In the genomic region with DNA sequence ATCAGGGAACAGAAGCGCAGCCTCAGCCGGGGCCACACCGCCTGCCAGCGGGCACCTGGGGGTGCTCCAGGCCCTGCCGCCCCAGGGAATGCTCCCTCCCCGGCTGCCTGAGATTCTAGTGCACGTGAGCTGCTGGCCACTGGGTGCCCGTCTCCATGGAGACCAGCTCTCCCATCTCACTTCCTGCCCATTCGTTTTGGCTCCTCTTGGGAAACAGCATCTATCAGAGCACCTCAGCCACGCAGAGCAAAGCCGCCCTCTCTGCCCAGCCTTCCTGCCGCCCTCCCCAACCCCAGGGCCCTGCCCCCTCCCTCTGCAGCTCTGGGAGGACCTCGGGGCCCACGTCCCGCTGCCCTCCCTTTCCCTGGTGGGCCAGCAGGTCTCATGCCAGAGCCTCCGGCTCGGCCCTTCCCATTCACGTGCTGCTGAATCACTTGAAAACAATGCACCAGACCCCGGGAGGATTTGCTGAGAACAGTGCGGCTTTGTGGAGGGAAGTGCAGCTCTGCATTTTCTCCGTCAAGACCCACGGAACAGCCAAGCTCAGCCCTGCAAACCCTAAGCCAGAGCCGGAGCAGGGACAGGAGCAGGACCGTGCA, we compare ENCODE assay signal across 1 cellular context.
TF ChIP-seq lines count a peak whose summit lies in the region.

No MANE protein-coding gene starts in this region.

TF ChIP-seq in HepG2, 621 proteins besides CTCF, POLR2A, EP300 and RAD21 (continued from another document):
- TF ChIP-seq, protein P1, sequence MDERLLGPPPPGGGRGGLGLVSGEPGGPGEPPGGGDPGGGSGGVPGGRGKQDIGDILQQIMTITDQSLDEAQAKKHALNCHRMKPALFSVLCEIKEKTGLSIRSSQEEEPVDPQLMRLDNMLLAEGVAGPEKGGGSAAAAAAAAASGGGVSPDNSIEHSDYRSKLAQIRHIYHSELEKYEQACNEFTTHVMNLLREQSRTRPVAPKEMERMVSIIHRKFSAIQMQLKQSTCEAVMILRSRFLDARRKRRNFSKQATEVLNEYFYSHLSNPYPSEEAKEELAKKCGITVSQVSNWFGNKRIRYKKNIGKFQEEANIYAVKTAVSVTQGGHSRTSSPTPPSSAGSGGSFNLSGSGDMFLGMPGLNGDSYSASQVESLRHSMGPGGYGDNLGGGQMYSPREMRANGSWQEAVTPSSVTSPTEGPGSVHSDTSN (CRISPR knock-in tag; IDR thresholded peaks at IDR 0.05): no peak
- TF ChIP-seq ZNF547 (CRISPR knock-in tag; IDR thresholded peaks at IDR 0.05): no peak
- TF ChIP-seq MYNN (CRISPR knock-in tag; IDR thresholded peaks at IDR 0.05; ENCODE audit: low read depth): peak; percentile 84; the same call in 1 of the 2 replicates
- peak; percentile 1 for TF ChIP-seq MED8 (CRISPR knock-in tag; IDR thresholded peaks at IDR 0.05; ENCODE audit: insufficient replicate concordance)
- TF ChIP-seq ZNF253 (CRISPR knock-in tag; IDR thresholded peaks at IDR 0.05; ENCODE audit: borderline replicate concordance): no peak
- peak; percentile 10; the same call in 1 of the 2 replicates for TF ChIP-seq SAP130 (CRISPR knock-in tag; IDR thresholded peaks at IDR 0.05; ENCODE audit: low read depth)
- peak; percentile 25 for TF ChIP-seq HNRNPLL (IDR thresholded peaks at IDR 0.05; ENCODE audit: low read depth, low read length, poor library complexity, severe bottlenecking)
- no peak for TF ChIP-seq YY1 (IDR thresholded peaks at IDR 0.05; ENCODE audit: insufficient read depth, insufficient replicate concordance, low read depth, low read length)
- no peak for TF ChIP-seq ZNF232 (CRISPR knock-in tag; IDR thresholded peaks at IDR 0.05; ENCODE audit: borderline replicate concordance)
- TF ChIP-seq, protein P2, sequence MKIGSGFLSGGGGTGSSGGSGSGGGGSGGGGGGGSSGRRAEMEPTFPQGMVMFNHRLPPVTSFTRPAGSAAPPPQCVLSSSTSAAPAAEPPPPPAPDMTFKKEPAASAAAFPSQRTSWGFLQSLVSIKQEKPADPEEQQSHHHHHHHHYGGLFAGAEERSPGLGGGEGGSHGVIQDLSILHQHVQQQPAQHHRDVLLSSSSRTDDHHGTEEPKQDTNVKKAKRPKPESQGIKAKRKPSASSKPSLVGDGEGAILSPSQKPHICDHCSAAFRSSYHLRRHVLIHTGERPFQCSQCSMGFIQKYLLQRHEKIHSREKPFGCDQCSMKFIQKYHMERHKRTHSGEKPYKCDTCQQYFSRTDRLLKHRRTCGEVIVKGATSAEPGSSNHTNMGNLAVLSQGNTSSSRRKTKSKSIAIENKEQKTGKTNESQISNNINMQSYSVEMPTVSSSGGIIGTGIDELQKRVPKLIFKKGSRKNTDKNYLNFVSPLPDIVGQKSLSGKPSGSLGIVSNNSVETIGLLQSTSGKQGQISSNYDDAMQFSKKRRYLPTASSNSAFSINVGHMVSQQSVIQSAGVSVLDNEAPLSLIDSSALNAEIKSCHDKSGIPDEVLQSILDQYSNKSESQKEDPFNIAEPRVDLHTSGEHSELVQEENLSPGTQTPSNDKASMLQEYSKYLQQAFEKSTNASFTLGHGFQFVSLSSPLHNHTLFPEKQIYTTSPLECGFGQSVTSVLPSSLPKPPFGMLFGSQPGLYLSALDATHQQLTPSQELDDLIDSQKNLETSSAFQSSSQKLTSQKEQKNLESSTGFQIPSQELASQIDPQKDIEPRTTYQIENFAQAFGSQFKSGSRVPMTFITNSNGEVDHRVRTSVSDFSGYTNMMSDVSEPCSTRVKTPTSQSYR (CRISPR knock-in tag; IDR thresholded peaks at IDR 0.05; ENCODE audit: borderline replicate concordance): 0 out of 2 replicates have a peak, but pooled peaks have one; percentile 15
- TF ChIP-seq NR0B2 (CRISPR knock-in tag; IDR thresholded peaks at IDR 0.05): 0 out of 2 replicates have a peak, but pooled peaks have one; percentile 13
- TF ChIP-seq PRDM4 (CRISPR knock-in tag; IDR thresholded peaks at IDR 0.05; ENCODE audit: borderline replicate concordance): no peak
- no peak for TF ChIP-seq SIN3B (IDR thresholded peaks at IDR 0.05; ENCODE audit: low read length)
- TF ChIP-seq TEAD2 (CRISPR knock-in tag; IDR thresholded peaks at IDR 0.05): no peak
- TF ChIP-seq ZNF629 (CRISPR knock-in tag; conservative IDR thresholded peaks at IDR 0.05): no peak
- TF ChIP-seq TAF1 (CRISPR knock-in tag; IDR thresholded peaks at IDR 0.05): peak; percentile 29; the same call in 1 of the 2 replicates
- no peak for TF ChIP-seq KDM1A (CRISPR knock-in tag; IDR thresholded peaks at IDR 0.05)
- TF ChIP-seq SIX4 (CRISPR knock-in tag; IDR thresholded peaks at IDR 0.05): no peak
- TF ChIP-seq ZNF776 (CRISPR knock-in tag; IDR thresholded peaks at IDR 0.05): peak; percentile 30; the same call in 1 of the 2 replicates
- peak; percentile 96 for TF ChIP-seq FOSL2 (CRISPR knock-in tag; IDR thresholded peaks at IDR 0.05)
- peak; percentile 32; the same call in 1 of the 2 replicates for TF ChIP-seq ISL2 (CRISPR knock-in tag; IDR thresholded peaks at IDR 0.05)
- TF ChIP-seq, protein P3, sequence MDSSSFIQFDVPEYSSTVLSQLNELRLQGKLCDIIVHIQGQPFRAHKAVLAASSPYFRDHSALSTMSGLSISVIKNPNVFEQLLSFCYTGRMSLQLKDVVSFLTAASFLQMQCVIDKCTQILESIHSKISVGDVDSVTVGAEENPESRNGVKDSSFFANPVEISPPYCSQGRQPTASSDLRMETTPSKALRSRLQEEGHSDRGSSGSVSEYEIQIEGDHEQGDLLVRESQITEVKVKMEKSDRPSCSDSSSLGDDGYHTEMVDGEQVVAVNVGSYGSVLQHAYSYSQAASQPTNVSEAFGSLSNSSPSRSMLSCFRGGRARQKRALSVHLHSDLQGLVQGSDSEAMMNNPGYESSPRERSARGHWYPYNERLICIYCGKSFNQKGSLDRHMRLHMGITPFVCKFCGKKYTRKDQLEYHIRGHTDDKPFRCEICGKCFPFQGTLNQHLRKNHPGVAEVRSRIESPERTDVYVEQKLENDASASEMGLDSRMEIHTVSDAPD (CRISPR knock-in tag; IDR thresholded peaks at IDR 0.05): no peak
- no peak for TF ChIP-seq ZNF570 (CRISPR knock-in tag; IDR thresholded peaks at IDR 0.05; ENCODE audit: borderline replicate concordance)
- TF ChIP-seq ZNF687 (CRISPR knock-in tag; IDR thresholded peaks at IDR 0.05): peak; percentile 52
- TF ChIP-seq ZNF235 (CRISPR knock-in tag; IDR thresholded peaks at IDR 0.05; ENCODE audit: borderline replicate concordance): no peak
- no peak for TF ChIP-seq SOX13 (IDR thresholded peaks at IDR 0.05)
- peak in 1 of 2 experiments; percentile 79; a peak in 1 of 4 replicates for TF ChIP-seq SOX13 (CRISPR knock-in tag; conservative IDR thresholded peaks at IDR 0.05 in 1 of 2, IDR thresholded peaks at IDR 0.05 in 1 of 2)
- peak; percentile 24; the same call in 1 of the 2 replicates for TF ChIP-seq KMT2A (CRISPR knock-in tag; IDR thresholded peaks at IDR 0.05)
